Comparison of ENCODE assay signal across 4 cellular contexts in genomic region chr9:132377769-132378168, GRCh38. TPM values are rescaled to one million over a fixed set of nuclear protein-coding genes. Genes with fewer than 3 reads are reported as not detected.
"Had no signal": no experiment of that assay in that cellular context is flagged by ENCODE, and none has a peak within 500 bp of the region (broad histone marks: within the 10 kb centered on the region; RNA-seq: fewer than 3 reads in every experiment).

No MANE protein-coding gene starts in this region.

RNA-seq across cellular contexts. Expression of gene CFAP77, which starts 32.2 kb away (rescaled TPM):
- total RNA-seq: GM23248, HT-29, IMR-90, K562 had no signal
- polyA plus RNA-seq: GM23248, IMR-90, K562 had no signal
